Comparison of ENCODE assay signal across 9 cellular contexts in genomic region chr19:31347356-31347755, GRCh38. TPM values are rescaled to one million over a fixed set of nuclear protein-coding genes. Genes with fewer than 3 reads are reported as not detected.
DNase-seq lines count a peak whose midpoint lies in the region; ATAC-seq and TF ChIP-seq lines count a peak whose summit lies in the region.
"Had no signal": no experiment of that assay in that cellular context is flagged by ENCODE, and none has a peak within 500 bp of the region (broad histone marks: within the 10 kb centered on the region; RNA-seq: fewer than 3 reads in every experiment).

No MANE protein-coding gene starts in this region.

- no peaks in the 10 kb centered on the region for H3K36me3 ChIP-seq in adipocyte (ENCODE audit: control insufficient read depth, insufficient read depth, low read length, severe bottlenecking)
- no peaks in the 10 kb centered on the region for H3K36me3 ChIP-seq in left lung
- no peaks in the 10 kb centered on the region for H3K36me3 ChIP-seq in stomach
- H3K36me3 ChIP-seq in H7 (replicated peaks; ENCODE audit: control insufficient read depth, insufficient read depth, low read length), result no peaks in the 10 kb centered on the region

- H3K4me1 Mint-ChIP-seq in T-helper 1 cell treated with Interleukin-12 subunit alpha and Interleukin-12 subunit beta and Interleukin-4 antibody, amounts not matched to agents 30 μg/mL and 1 μg/mL, for 36 hours (ENCODE audit: low read depth), result peaks cover 14% of the 10 kb centered on the region

- H3K9me3 ChIP-seq in adipocyte (ENCODE audit: control insufficient read depth, low read length) (no peaks in the 10 kb centered on the region), left lung (no peaks in the 10 kb centered on the region), stomach (no peaks in the 10 kb centered on the region)

- peak overlapping the region; percentile 90 for H3K4me3 ChIP-seq in adipocyte (ENCODE audit: low read length)
- peak overlapping the region; percentile 63 to 69 for H3K4me3 ChIP-seq in left lung
- H3K4me3 ChIP-seq in stomach, result peak overlapping the region; percentile 75 to 91 (median 82)
- no peak overlapping the region for H3K4me3 ChIP-seq in H7 (ENCODE audit: insufficient read depth, low read depth, low read length)

- 26 to 59% (median 30%) methylated on average over 3 of the region's 3 CpGs for WGBS in stomach, 5 donors

- no peak for TF ChIP-seq POLR2A in stomach (IDR thresholded peaks at IDR 0.05)

- TF ChIP-seq CTCF in left lung (IDR thresholded peaks at IDR 0.05) (no peak), stomach (IDR thresholded peaks at IDR 0.05) (no peak)

- peak overlapping the region; percentile 83 for H3K9ac ChIP-seq in adipocyte (ENCODE audit: low read length)

- intact Hi-C loops in left lung (cut with DNase I), result no loop called here
- intact Hi-C loops in stomach (cut with DNase I; ENCODE audit: low total_unique reads), result no loop called here

- DNase-seq in T-helper 1 cell, result no peak
- no peak for DNase-seq in adipocyte (ENCODE audit: low read depth)
- no peak for DNase-seq in left lung
- no peak for DNase-seq in stomach
- no peak for DNase-seq in UCSD-AML1 (lab: John Stamatoyannopoulos, UW; ENCODE audit: unreplicated experiment)
- no peak for DNase-seq in H7
- DNase-seq in DMS 273 (lab: John Stamatoyannopoulos, UW; ENCODE audit: unreplicated experiment), result no peak
- DNase-seq: NCI-H1048 had no signal

- H3K36me3 Mint-ChIP-seq in T-helper 1 cell treated with Interleukin-12 subunit alpha and Interleukin-12 subunit beta and Interleukin-4 antibody, amounts not matched to agents 30 μg/mL and 1 μg/mL, for 36 hours (ENCODE audit: low read depth), result peaks cover 5% of the 10 kb centered on the region

- H3K27me3 ChIP-seq in adipocyte (replicated peaks; ENCODE audit: control insufficient read depth, insufficient read depth, low read length) (no peaks in the 10 kb centered on the region), left lung (peaks cover 12 to 75% of the 10 kb centered on the region in 2 donors), stomach (peaks cover 0 to 65% (median 32%) of the 10 kb centered on the region in 3 donors), H7 (ENCODE audit: control insufficient read depth, insufficient read depth, low read length) (peaks cover 31% of the 10 kb centered on the region)

- peaks cover 18% of the 10 kb centered on the region for H3K4me1 ChIP-seq in adipocyte (ENCODE audit: control insufficient read depth, insufficient read depth, low read length)
- H3K4me1 ChIP-seq in left lung, result peaks cover 5 to 36% of the 10 kb centered on the region in 2 donors
- H3K4me1 ChIP-seq in stomach, result peaks cover 22 to 58% (median 45%) of the 10 kb centered on the region in 4 donors

- ATAC-seq in left lung, result no peak

- peaks cover 65% of the 10 kb centered on the region for H3K27me3 Mint-ChIP-seq in T-helper 1 cell treated with Interleukin-12 subunit alpha and Interleukin-12 subunit beta and Interleukin-4 antibody, amounts not matched to agents 30 μg/mL and 1 μg/mL, for 36 hours (ENCODE audit: low read depth)

- no peak for TF ChIP-seq EP300 in stomach (IDR thresholded peaks at IDR 0.05)

- no peaks in the 10 kb centered on the region for H3K9me3 Mint-ChIP-seq in T-helper 1 cell treated with Interleukin-12 subunit alpha and Interleukin-12 subunit beta and Interleukin-4 antibody, amounts not matched to agents 30 μg/mL and 1 μg/mL, for 36 hours

- H3K4me3 Mint-ChIP-seq in T-helper 1 cell treated with Interleukin-12 subunit alpha and Interleukin-12 subunit beta and Interleukin-4 antibody, amounts not matched to agents 30 μg/mL and 1 μg/mL, for 36 hours, result peak overlapping the region; percentile 86

- no peak overlapping the region for H3K27ac ChIP-seq in left lung
- peak overlapping the region in 4 of 5 donors; percentile 85 to 94 (median 92) for H3K27ac ChIP-seq in stomach

- H3K27ac Mint-ChIP-seq in T-helper 1 cell treated with Interleukin-12 subunit alpha and Interleukin-12 subunit beta and Interleukin-4 antibody, amounts not matched to agents 30 μg/mL and 1 μg/mL, for 36 hours, result no peak overlapping the region

RNA-seq across cellular contexts. Expression of gene TSHZ3, which starts 1.9 kb away (rescaled TPM):
- total RNA-seq in left lung (1 to 10 TPM; 6.7 to 7.0 TPM), stomach (10 to 100 TPM in 1 of 5 donors, 1 to 10 TPM in 3, under 1 TPM in 1; 0.87 to 14.3 (median 6.4) TPM)
- polyA plus RNA-seq in stomach, result 1 to 10 TPM; 3.3 to 5.8 (median 3.7) TPM
- 2.0 and 2.7 TPM in 2 replicates for total RNA-seq in H7 (2014; rRNA removed; shearing (Covaris generic))

Comparison
In these comparisons a context has a peak if more than half of its experiments do, and no peak if none do; other contexts are left out.
1. H3K27ac ChIP-seq: peak in stomach (4 of 5); none in left lung (0 of 2).